In the genomic region with DNA sequence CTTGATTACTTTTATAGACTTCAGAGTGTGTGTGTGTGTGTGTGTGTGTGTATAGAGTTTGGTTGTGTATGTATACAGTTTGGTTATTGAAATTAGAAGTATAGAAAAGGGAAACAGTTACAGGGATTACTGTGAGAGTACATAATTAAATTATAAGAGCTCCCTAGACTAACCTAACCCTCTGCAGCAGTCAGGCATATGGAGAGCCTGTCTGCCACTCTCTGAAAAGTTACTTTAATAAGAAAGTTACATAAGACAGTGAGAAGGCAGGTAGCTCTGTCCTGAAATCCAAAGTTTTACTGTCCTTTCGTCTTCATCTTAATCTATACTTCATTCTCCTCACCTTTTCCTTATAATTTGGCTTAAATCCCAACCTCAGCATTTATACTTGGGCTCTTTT, we compare ENCODE assay signal across 28 cellular contexts.
"Had no signal": no experiment of that assay in that cellular context is flagged by ENCODE, and none has a peak within 500 bp of the region (broad histone marks: within the 10 kb centered on the region; RNA-seq: fewer than 3 reads in every experiment).

No MANE protein-coding gene starts in this region.

- H3K27me3 Mint-ChIP-seq: activated B cell treated with CpG ODN at 0.5 μM for 24 hours; activated CD4-positive, alpha-beta T cell treated with anti-CD3 and anti-CD28 coated beads, Interleukin-2, amount 10 ng/mL, durations not matched to agents 24 days and 14 days; activated naive CD8-positive, alpha-beta T cell treated with anti-CD3 and anti-CD28 coated beads, Interleukin-2, amount 10 ng/mL, durations not matched to agents 7 days and 5 days had no signal

- DNase-seq: activated B cell treated with CpG ODN at 0.5 μM for 24 hours; activated CD4-positive, alpha-beta T cell treated with anti-CD3 and anti-CD28 coated beads for 1 hour; activated CD4-positive, alpha-beta T cell treated with anti-CD3 and anti-CD28 coated beads, Interleukin-2, amount 10 ng/mL, durations not matched to agents 24 days and 14 days; activated CD4-positive, alpha-beta T cell treated with anti-CD3 and anti-CD28 coated beads, Interleukin-2, amount 50 U/mL, for 48 hours; activated CD8-positive, alpha-beta memory T cell treated with anti-CD3 and anti-CD28 coated beads for 24 hours; activated naive CD4-positive, alpha-beta T cell treated with anti-CD3 and anti-CD28 coated beads, Interleukin-2, amount 50 U/mL, for 16 hours; activated naive CD8-positive, alpha-beta T cell treated with anti-CD3 and anti-CD28 coated beads, Interleukin-2, amount 10 ng/mL, durations not matched to agents 7 days and 5 days; activated T-cell treated with anti-CD3 and anti-CD28 coated beads, Interleukin-2, amount 50 U/mL, for 48 hours; adrenal gland; anterior cingulate cortex; MG63; MV-4-11; NCI-H1092 treated with DMSO at 0.1 percent for 48 hours; NCI-H1417 treated with DMSO at 0.1 percent for 48 hours; NCI-H1694; NCI-H2029; NCI-H2107; NCI-H2171 treated with DMSO at 0.1 percent for 48 hours; NCI-H345; NCI-H510A; NCI-H526 treated with DMSO at 0.1 percent for 48 hours; Peyer's patch; Right ventricle myocardium superior; SJCRH30; SK-N-SH; T-helper 2 cell; T1000 had no signal

- H3K36me3 ChIP-seq: adrenal gland, MG63 had no signal

- H3K4me3 ChIP-seq: adrenal gland, MG63, Peyer's patch, SJCRH30 had no signal

- H3K9me3 Mint-ChIP-seq: activated B cell treated with CpG ODN at 0.5 μM for 24 hours; activated CD4-positive, alpha-beta T cell treated with anti-CD3 and anti-CD28 coated beads, Interleukin-2, amount 10 ng/mL, durations not matched to agents 24 days and 14 days had no signal

- H3K9me3 ChIP-seq: adrenal gland, MG63, Peyer's patch, SJCRH30, SK-N-SH had no signal

- H3K4me1 ChIP-seq: adrenal gland, Peyer's patch, SJCRH30 had no signal

- H3K27ac ChIP-seq: adrenal gland, Peyer's patch, RWPE1, SJCRH30 had no signal

- H3K27ac Mint-ChIP-seq: activated B cell treated with CpG ODN at 0.5 μM for 24 hours; activated CD4-positive, alpha-beta T cell treated with anti-CD3 and anti-CD28 coated beads, Interleukin-2, amount 10 ng/mL, durations not matched to agents 24 days and 14 days; activated naive CD8-positive, alpha-beta T cell treated with anti-CD3 and anti-CD28 coated beads, Interleukin-2, amount 10 ng/mL, durations not matched to agents 7 days and 5 days had no signal

- H3K4me3 Mint-ChIP-seq: activated B cell treated with CpG ODN at 0.5 μM for 24 hours; activated CD4-positive, alpha-beta T cell treated with anti-CD3 and anti-CD28 coated beads, Interleukin-2, amount 10 ng/mL, durations not matched to agents 24 days and 14 days; activated naive CD8-positive, alpha-beta T cell treated with anti-CD3 and anti-CD28 coated beads, Interleukin-2, amount 10 ng/mL, durations not matched to agents 7 days and 5 days had no signal

- H3K27me3 ChIP-seq: adrenal gland, MG63, Peyer's patch, SJCRH30 had no signal
